ENCODE assay signal across 27 cellular contexts in genomic region chr7:148693651-148694050, GRCh38. TPM values are rescaled to one million over a fixed set of nuclear protein-coding genes. Genes with fewer than 3 reads are reported as not detected.
DNase-seq lines count a peak whose midpoint lies in the region; ATAC-seq, FAIRE-seq and TF ChIP-seq lines count a peak whose summit lies in the region.
"Had no signal": no experiment of that assay in that cellular context is flagged by ENCODE, and none has a peak within 500 bp of the region (broad histone marks: within the 10 kb centered on the region; RNA-seq: fewer than 3 reads in every experiment).

No MANE protein-coding gene starts in this region.

- TF ChIP-seq POLR2A in HepG2 (IDR thresholded peaks at IDR 0.05; ENCODE audit: insufficient read depth in 1 of 2, low read depth in 2 of 2, low read length in 2 of 2), result no peak
- TF ChIP-seq POLR2A in right lobe of liver (IDR thresholded peaks at IDR 0.05), result no peak
- no peak for TF ChIP-seq POLR2A in K562 (conservative IDR thresholded peaks at IDR 0.05)

- no peak overlapping the region for H3K27ac ChIP-seq in HepG2 (ENCODE audit: extremely low read length, insufficient read depth, low read length)
- no peak overlapping the region for H3K27ac ChIP-seq in right lobe of liver
- H3K27ac ChIP-seq in K562 (ENCODE audit: extremely low read depth, low read depth, low read length), result no peak overlapping the region
- H3K27ac ChIP-seq: 22Rv1, A549, BLaER1 had no signal

- no peaks in the 10 kb centered on the region for H3K9me3 Mint-ChIP-seq in progenitor cell of endocrine pancreas (ENCODE audit: low read depth)
- H3K9me3 Mint-ChIP-seq: CD4-positive, alpha-beta memory T cell; CD8-positive, alpha-beta memory T cell had no signal

- no peaks in the 10 kb centered on the region for H3K36me3 Mint-ChIP-seq in progenitor cell of endocrine pancreas (ENCODE audit: insufficient read depth)
- H3K36me3 Mint-ChIP-seq: CD14-positive monocyte; CD4-positive, CD25-positive, alpha-beta regulatory T cell had no signal

- no peak for FAIRE-seq in HepG2 (lab: Jason Lieb, UNC)
- no peak for FAIRE-seq in K562 (lab: Jason Lieb, UNC)
- FAIRE-seq: A549, GM12878, GM12892, GM18507 had no signal

- H3K79me2 ChIP-seq in HepG2 (ENCODE audit: insufficient read depth, low read length) (no peaks in the 10 kb centered on the region), K562 (ENCODE audit: control insufficient read depth, insufficient read depth, low read length) (peaks cover 10% of the 10 kb centered on the region; the same call in 1 of the 3 replicates)

- DNase-seq in HepG2 (ENCODE audit: low spot score) (no peak), right lobe of liver (no peak), K562 (ENCODE audit: extremely low read depth in 1 of 4, low spot score in 3 of 4) (no peak), progenitor cell of endocrine pancreas (ENCODE audit: low spot score, unreplicated experiment) (no peak), BE2C (no peak)
- no peak for DNase-seq in activated naive CD4-positive, alpha-beta T cell (lab: John Stamatoyannopoulos, UW)
- DNase-seq: AML-193; C1 segment of cervical spinal cord; CD4-positive, alpha-beta memory T cell; CD4-positive, CD25-positive, alpha-beta regulatory T cell; CD8-positive, alpha-beta memory T cell; COR-L47; DMS 273 treated with DMSO at 0.1 percent for 48 hours; DMS153; DMS53; DMS79; DND-41; EL; GDM1 had no signal

- TF ChIP-seq EP300 in HepG2 (IDR thresholded peaks at IDR 0.05; ENCODE audit: low read depth in 2 of 2, low read length in 2 of 2) (no peak), HepG2 (CRISPR knock-in tag; IDR thresholded peaks at IDR 0.05; ENCODE audit: borderline replicate concordance) (no peak), K562 (IDR thresholded peaks at IDR 0.05; ENCODE audit: low read length) (no peak)

- no peak for TF ChIP-seq RAD21 in HepG2 (CRISPR knock-in tag; IDR thresholded peaks at IDR 0.05)
- TF ChIP-seq RAD21 in K562 (CRISPR knock-in tag; conservative IDR thresholded peaks at IDR 0.05 in 1 of 2, IDR thresholded peaks at IDR 0.05 in 1 of 2), result no peak

- H3K4me3 ChIP-seq in HepG2 (replicated peaks in 1 of 3; ENCODE audit: insufficient read depth in 1 of 3, low read depth in 2 of 3, low read length in 3 of 3) (no peak overlapping the region), right lobe of liver (no peak overlapping the region), K562 (no peak overlapping the region), BE2C (ENCODE audit: low read depth, low read length) (no peak overlapping the region)
- H3K4me3 ChIP-seq: A549, BLaER1, GM12878 had no signal

- CTCF ChIA-PET in HepG2 (lab: Yijun Ruan, JAX; ENCODE audit: low intra/inter-chr PET ratio, low total read pairs) (no interaction called here), K562 (lab: Yijun Ruan, JAX; ENCODE audit: low intra/inter-chr PET ratio) (interaction anchor here (0.6 kb wide), 1 partner anchor 1360 kb away, joined by 5 read pairs; no protein-coding TSS in a partner anchor)

- no TSS peak for BruUV-seq in HepG2 (replicated peaks; lab: Mats Ljungman, UMichigan)
- BruUV-seq in K562 (replicated peaks; lab: Mats Ljungman, UMichigan), result no TSS peak

- H3K4me2 ChIP-seq in HepG2 (ENCODE audit: low read depth, low read length), result no peak overlapping the region; the same call in 1 of the 2 replicates
- no peak overlapping the region for H3K4me2 ChIP-seq in K562 (ENCODE audit: insufficient read depth, low read length)
- H3K4me2 ChIP-seq: A549, BLaER1 had no signal

- intact Hi-C loops in HepG2 (cut with micrococcal nuclease; ENCODE audit: unreplicated experiment) (loop anchor here (10.0 kb wide), 2 partner anchors 119 to 271 kb away; no protein-coding TSS in a partner anchor), right lobe of liver (cut with DNase I) (no loop called here), K562 (cut with micrococcal nuclease) (no loop called here)

- WGBS in HepG2 (ENCODE audit: low lambda C conversion rate), result 61% methylated on average over 7 of the region's 7 CpGs
- 89% methylated on average over 7 of the region's 7 CpGs for WGBS in right lobe of liver (ENCODE audit: insufficient coverage, low coverage, low lambda C conversion rate, missing lambda C conversion rate)
- 42% methylated on average over 7 of the region's 7 CpGs for WGBS in K562 (ENCODE audit: insufficient coverage, low coverage, missing lambda C conversion rate)

- H3K27me3 Mint-ChIP-seq in progenitor cell of endocrine pancreas, result peaks cover 11% of the 10 kb centered on the region
- H3K27me3 Mint-ChIP-seq: CD4-positive, alpha-beta memory T cell; CD8-positive, alpha-beta memory T cell had no signal

- H3K36me3 ChIP-seq in HepG2 (replicated peaks in 1 of 2; ENCODE audit: control insufficient read depth in 1 of 2, insufficient read depth in 2 of 2, low read length in 2 of 2) (no peaks in the 10 kb centered on the region), right lobe of liver (no peaks in the 10 kb centered on the region), K562 (ENCODE audit: control insufficient read depth, insufficient read depth, low read length) (no peaks in the 10 kb centered on the region), BE2C (no peaks in the 10 kb centered on the region)
- H3K36me3 ChIP-seq: BLaER1 had no signal

- peaks cover 15% of the 10 kb centered on the region for H3K4me1 ChIP-seq in HepG2 (ENCODE audit: insufficient read depth, low read length)
- H3K4me1 ChIP-seq in right lobe of liver, result no peaks in the 10 kb centered on the region
- peaks cover 13 to 18% of the 10 kb centered on the region in 2 experiments; a peak in 4 of 5 replicates for H3K4me1 ChIP-seq in K562 (replicated peaks in 1 of 2; ENCODE audit: control insufficient read depth in 2 of 2, insufficient read depth in 2 of 2, low read length in 2 of 2)
- H3K4me1 ChIP-seq in BE2C, result peaks cover 9% of the 10 kb centered on the region

- H4K20me1 ChIP-seq in HepG2 (ENCODE audit: insufficient read depth, low read length) (no peaks in the 10 kb centered on the region), K562 (replicated peaks; ENCODE audit: control insufficient read depth, insufficient read depth, low read length) (no peaks in the 10 kb centered on the region)
- H4K20me1 ChIP-seq: BLaER1 had no signal

- TF ChIP-seq CTCF in HepG2 (CRISPR knock-in tag; IDR thresholded peaks at IDR 0.05) (no peak), right lobe of liver (IDR thresholded peaks at IDR 0.05) (no peak), K562 (IDR thresholded peaks at IDR 0.05 in 2 of 3, conservative IDR thresholded peaks at IDR 0.05 in 1 of 3; ENCODE audit: insufficient read depth in 2 of 3, low read depth in 1 of 3, low read length in 3 of 3) (no peak), progenitor cell of endocrine pancreas (IDR thresholded peaks at IDR 0.05; ENCODE audit: unreplicated experiment) (no peak), BE2C (IDR thresholded peaks at IDR 0.05; ENCODE audit: low read depth, low read length) (no peak)

- H3K27me3 ChIP-seq in HepG2 (ENCODE audit: control insufficient read depth in 1 of 2, insufficient read depth in 2 of 2, low read length in 2 of 2) (no peaks in the 10 kb centered on the region), right lobe of liver (no peaks in the 10 kb centered on the region), K562 (ENCODE audit: control insufficient read depth in 2 of 2, insufficient read depth in 2 of 2, low read length in 2 of 2) (peaks cover 8 to 9% of the 10 kb centered on the region in 2 experiments; a peak in 3 of 5 replicates), BE2C (no peaks in the 10 kb centered on the region; the same call in 1 of the 2 replicates)
- H3K27me3 ChIP-seq: BLaER1 had no signal

- H3K4me1 Mint-ChIP-seq in progenitor cell of endocrine pancreas (ENCODE audit: low read depth), result peaks cover 13% of the 10 kb centered on the region

- in situ Hi-C loops in HepG2 (cut with HindIII; ENCODE audit: extremely low pct_ligation_motif_present, low pct_unique_long_range_greater_than_20kb), result no loop called here
- in situ Hi-C loops in K562 (cut with MboI), result no loop called here

- POLR2A ChIA-PET in HepG2 (lab: Yijun Ruan, JAX) (no interaction called here), K562 (lab: Yijun Ruan, JAX) (interaction anchor here (0.6 to 0.8 kb wide), 2 partner anchors 53 to 416 kb away, joined by 3 read pairs; no protein-coding TSS in a partner anchor)

- no peak for ATAC-seq in HepG2
- ATAC-seq in right lobe of liver, result no peak
- no peak for ATAC-seq in K562
- ATAC-seq: A549, GM12878 had no signal

- no peak overlapping the region for H2AFZ ChIP-seq in HepG2 (ENCODE audit: low read length)
- no peak overlapping the region for H2AFZ ChIP-seq in K562 (ENCODE audit: low read depth, low read length)

- peak overlapping the region; percentile 58 for H3K27ac Mint-ChIP-seq in progenitor cell of endocrine pancreas
- H3K27ac Mint-ChIP-seq: B cell; CD8-positive, alpha-beta memory T cell had no signal

- H3K9me3 ChIP-seq in HepG2 (ENCODE audit: low read length) (no peaks in the 10 kb centered on the region), right lobe of liver (no peaks in the 10 kb centered on the region), K562 (replicated peaks; ENCODE audit: control insufficient read depth, insufficient read depth, low read depth, low read length) (no peaks in the 10 kb centered on the region), BE2C (no peaks in the 10 kb centered on the region)
- H3K9me3 ChIP-seq: A549, BLaER1 had no signal

- H3K4me3 Mint-ChIP-seq in progenitor cell of endocrine pancreas (ENCODE audit: low read depth), result no peak overlapping the region
- H3K4me3 Mint-ChIP-seq: B cell; CD14-positive monocyte; CD4-positive, alpha-beta memory T cell; CD8-positive, alpha-beta memory T cell had no signal

- no peaks in the 10 kb centered on the region for H3K9me1 ChIP-seq in K562 (ENCODE audit: control insufficient read depth, insufficient read depth, low read length)

- H3K9ac ChIP-seq in HepG2 (ENCODE audit: insufficient read depth, low read depth, low read length) (no peak overlapping the region), K562 (ENCODE audit: insufficient read depth in 1 of 2, low read depth in 2 of 2, low read length in 2 of 2) (no peak overlapping the region)
- H3K9ac ChIP-seq: BLaER1 had no signal

RNA-seq across cellular contexts. Expression of gene CUL1, which starts 5.1 kb away (rescaled TPM):
- 45.9 and 80.4 TPM in 2 replicates for total RNA-seq in HepG2 (2016; rRNA removed; fragmentation: Illumina TruSeq; extraction: Trizol)
- total RNA-seq in HepG2 (2016; cell fraction: cytosol; rRNA removed; fragmentation: Illumina TruSeq; extraction: Trizol; ENCODE audit: low read depth), result 10.9 and 12.4 TPM in 2 replicates
- 46.4 and 78.8 TPM in 2 replicates for total RNA-seq in HepG2 (2016; cell fraction: insoluble cytoplasmic fraction; rRNA removed; fragmentation: Illumina TruSeq; extraction: Trizol)
- 32.7 and 35.8 TPM in 2 replicates for total RNA-seq in HepG2 (2016; cell fraction: membrane; rRNA removed; fragmentation: Illumina TruSeq; extraction: Trizol)
- total RNA-seq in HepG2 (2016; cell fraction: nucleus; rRNA removed; fragmentation: Illumina TruSeq; extraction: Trizol), result 32.2 and 36.2 TPM in 2 replicates
- polyA plus RNA-seq in HepG2 (2011; rRNA removed), result 27.6 and 30.1 TPM in 2 replicates
- polyA plus RNA-seq in HepG2 (2011; cell fraction: cytosol; rRNA removed), result 18.4 and 25.3 TPM in 2 replicates
- polyA plus RNA-seq in HepG2 (2011; cell fraction: nucleus; rRNA removed), result 13.1 and 15.9 TPM in 2 replicates
- 31.9 and 36.9 TPM in 2 replicates for polyA plus RNA-seq in HepG2 (2012)
- polyA plus RNA-seq in HepG2 (2016; cell fraction: cytosol; fragmentation: Illumina TruSeq; extraction: Trizol; ENCODE audit: low read depth), result 7.9 and 9.9 TPM in 2 replicates
- polyA plus RNA-seq in HepG2 (2016; cell fraction: insoluble cytoplasmic fraction; fragmentation: Illumina TruSeq; extraction: Trizol; ENCODE audit: low read depth), result 82.8 and 83.4 TPM in 2 replicates
- 20.2 and 22.6 TPM in 2 replicates for polyA plus RNA-seq in HepG2 (2016; cell fraction: membrane; fragmentation: Illumina TruSeq; extraction: Trizol; ENCODE audit: low read depth)
- 45.2 and 47.0 TPM in 2 replicates for polyA plus RNA-seq in HepG2 (2016; cell fraction: nucleus; fragmentation: Illumina TruSeq; extraction: Trizol; ENCODE audit: insufficient read depth, low read depth)
- polyA minus RNA-seq in HepG2 (2011; rRNA and poly(A)+ RNA removed; ENCODE audit: low replicate concordance), result 16.1 and 32.8 TPM in 2 replicates
- polyA minus RNA-seq in HepG2 (2011; cell fraction: cytosol; rRNA and poly(A)+ RNA removed), result 22.8 and 24.1 TPM in 2 replicates
- polyA minus RNA-seq in HepG2 (2011; cell fraction: nucleus; rRNA and poly(A)+ RNA removed), result 25.6 and 32.2 TPM in 2 replicates
- total RNA-seq in right lobe of liver, result 10 to 100 TPM; 22.3 to 46.3 (median 30.8) TPM
- 34.6 and 70.5 TPM in 2 replicates for total RNA-seq in K562 (2011; cell fraction: chromatin; rRNA removed; ENCODE audit: low replicate concordance)
- total RNA-seq in K562 (2011; cell fraction: nucleolus; rRNA removed), result 20.7 and 25.1 TPM in 2 replicates
- 27.6 and 29.7 TPM in 2 replicates for total RNA-seq in K562 (2011; cell fraction: nucleoplasm; rRNA removed)
- 63.3 and 64.6 TPM in 2 replicates for total RNA-seq in K562 (2014; rRNA removed)
- 96.5 and 101 TPM in 2 replicates for total RNA-seq in K562 (2014; rRNA removed; fragmentation: Illumina TruSeq; extraction: Trizol)
- total RNA-seq in K562 (2015; rRNA removed; fragmentation: Illumina TruSeq; extraction: Trizol), result 91.6 and 98.5 TPM in 2 replicates
- 86.0 and 86.4 TPM in 2 replicates for total RNA-seq in K562 (2021)
- polyA plus RNA-seq in K562 (2011; rRNA removed), result 80.3 and 105 TPM in 2 replicates
- polyA plus RNA-seq in K562 (2011; cell fraction: cytosol; rRNA removed), result 45.7 and 59.7 TPM in 2 replicates
- 37.0 and 48.3 TPM in 2 replicates for polyA plus RNA-seq in K562 (2011; cell fraction: nucleus; rRNA removed)
- 57.3 and 84.1 TPM in 2 replicates for polyA plus RNA-seq in K562 (2012)
- polyA plus RNA-seq in K562 (2014; fragmentation: Illumina TruSeq; extraction: Trizol), result 95.6 and 107 TPM in 2 replicates
- 10 to 100 TPM; 31.5 to 43.8 TPM for polyA plus RNA-seq in K562 (2014; fragmentation: Nextera tagmentation; extraction: Ambion mirVana)
- 94.5 and 104 TPM in 2 replicates for polyA plus RNA-seq in K562 (2014; rRNA removed)
- 118 and 120 TPM in 2 replicates for polyA minus RNA-seq in K562 (2011; rRNA and poly(A)+ RNA removed)
- 44.5 and 53.4 TPM in 2 replicates for polyA minus RNA-seq in K562 (2011; cell fraction: cytosol; rRNA and poly(A)+ RNA removed)
- 29.8 and 54.5 TPM in 2 replicates for polyA minus RNA-seq in K562 (2011; cell fraction: nucleus; rRNA and poly(A)+ RNA removed)
- 58.8 and 58.9 TPM in 2 replicates for total RNA-seq in progenitor cell of endocrine pancreas
- polyA plus RNA-seq in BE2C (2012; ENCODE audit: insufficient read depth, insufficient read length, low read depth), result 31.4 TPM

Comparison
In these comparisons a context has a peak if more than half of its experiments do, and no peak if none do; other contexts are left out.
1. Of the 241 proteins assayed by ChIP-seq in both HepG2 and K562: peak only in HepG2: none; only in K562: none; in both: ZNF121; in neither: 240.